ENCODE assay signal across 8 cellular contexts in the genomic region with DNA sequence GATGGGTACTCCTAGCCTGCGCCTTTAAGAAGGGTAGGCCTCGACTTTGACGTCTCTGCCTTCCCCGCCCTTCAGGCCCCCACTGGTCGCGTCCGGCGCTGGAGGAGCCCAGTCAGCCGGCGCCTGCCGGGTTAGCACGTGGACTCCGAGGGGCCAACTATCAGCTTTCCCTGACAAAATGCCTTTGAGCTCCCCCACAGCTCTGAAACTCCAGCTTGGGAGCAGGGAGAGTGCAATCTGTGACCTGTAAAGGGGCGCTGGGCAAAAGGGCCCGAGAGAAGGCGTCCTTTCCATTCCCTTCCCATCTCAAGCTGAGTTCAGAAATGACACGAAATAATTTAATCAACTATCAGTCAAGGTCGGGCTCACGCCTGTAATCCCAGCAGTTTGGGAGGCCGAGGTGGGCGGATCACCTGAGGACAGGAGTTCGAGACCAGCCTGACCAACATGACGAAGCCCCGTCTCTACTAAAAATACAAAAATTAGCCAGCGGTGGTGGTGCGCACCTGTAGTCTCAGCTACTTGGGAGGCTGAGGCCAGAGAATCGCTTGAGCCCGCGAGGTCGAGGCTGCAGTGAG. TPM values are rescaled to one million over a fixed set of nuclear protein-coding genes. Genes with fewer than 3 reads are reported as not detected.
DNase-seq lines count a peak whose midpoint lies in the region; ATAC-seq and TF ChIP-seq lines count a peak whose summit lies in the region.

No MANE protein-coding gene starts in this region.

- peak overlapping the region; percentile 45 for H3K4me3 ChIP-seq in CD4-positive, CD25-positive, alpha-beta regulatory T cell (ENCODE audit: low read depth, low read length)
- H3K4me3 ChIP-seq in IMR-90 (ENCODE audit: insufficient read depth, low read depth, low read length) = no peak overlapping the region; the same call in 1 of the 2 replicates
- peak overlapping the region; percentile 2 for H3K4me3 ChIP-seq in OCI-LY1 (ENCODE audit: low read depth, low read length, poor library complexity, severe bottlenecking)
- no peak overlapping the region for H3K4me3 ChIP-seq in mucosa of stomach (ENCODE audit: low read length)

- H3K9me2 ChIP-seq in OCI-LY1 (ENCODE audit: low read depth, low read length) = no peaks in the 10 kb centered on the region

- H3K4me3 Mint-ChIP-seq in CD4-positive, CD25-positive, alpha-beta regulatory T cell = peak overlapping the region; percentile 71 to 90 (median 78)

- TF ChIP-seq CTCF in GM20000 (IDR thresholded peaks at IDR 0.05; ENCODE audit: extremely low read depth, missing control alignments) (no peak), IMR-90 (conservative IDR thresholded peaks at IDR 0.05; ENCODE audit: low read depth, low read length) (no peak), OCI-LY1 (IDR thresholded peaks at IDR 0.05; ENCODE audit: low read length) (no peak)

- TF ChIP-seq RAD21 in IMR-90 (IDR thresholded peaks at IDR 0.05; ENCODE audit: low read length) = no peak

- DNase-seq in CD4-positive, CD25-positive, alpha-beta regulatory T cell = peak; percentile 90 to 97 (median 94)
- peak; percentile 93 for DNase-seq in GM20000 (ENCODE audit: low spot score)
- DNase-seq in IMR-90 = peak; percentile 97
- peak; percentile 94 for DNase-seq in activated CD8-positive, alpha-beta memory T cell treated with anti-CD3 and anti-CD28 coated beads, Interleukin-2, amount 50 U/mL, for 48 hours
- peak; percentile 96 for DNase-seq in epidermal melanocyte (ENCODE audit: insufficient read length, low spot score)
- DNase-seq in stimulated activated CD8-positive, alpha-beta memory T cell treated with anti-CD3 and anti-CD28 coated beads, Interleukin-4, amount 100 ng/mL, for 4 hours (ENCODE audit: low read depth in 2 of 2, low spot score in 1 of 2) = peak; percentile 86 to 93

- peak overlapping the region; percentile 22 for H2BK5ac ChIP-seq in IMR-90 (ENCODE audit: low read depth, low read length, poor library complexity, severe bottlenecking)

- H3F3A ChIP-seq in OCI-LY1 (ENCODE audit: insufficient read depth, low read length) = no peaks in the 10 kb centered on the region; the same call in 1 of the 2 replicates

- TF ChIP-seq POLR2A in IMR-90 (IDR thresholded peaks at IDR 0.05; ENCODE audit: low read depth, low read length) = no peak

- H3K23ac ChIP-seq in IMR-90 (ENCODE audit: low read depth, low read length) = no peak overlapping the region

- peaks cover 7 to 46% (median 17%) of the 10 kb centered on the region in 4 donors for H3K4me1 Mint-ChIP-seq in CD4-positive, CD25-positive, alpha-beta regulatory T cell

- no peaks in the 10 kb centered on the region for H3K36me3 Mint-ChIP-seq in CD4-positive, CD25-positive, alpha-beta regulatory T cell

- in situ Hi-C loops in IMR-90 (cut with MboI; ENCODE audit: low sequenced_read_pairs) = loop anchor here (5.0 kb wide), 1 partner anchor 105 kb away; no protein-coding TSS in a partner anchor

- H4K8ac ChIP-seq in IMR-90 (ENCODE audit: low read depth in 2 of 2, low read length in 2 of 2) = peak overlapping the region; percentile 38 to 80; a peak in 3 of 4 replicates

- peak overlapping the region in 2 of 3 donors; percentile 74 to 96 for H3K27ac Mint-ChIP-seq in CD4-positive, CD25-positive, alpha-beta regulatory T cell

- H2AFZ ChIP-seq in IMR-90 (replicated peaks; ENCODE audit: low read length, poor library complexity) (peak overlapping the region; percentile 87), OCI-LY1 (ENCODE audit: low read length) (no peak overlapping the region)

- CTCF ChIA-PET in IMR-90 (lab: Yijun Ruan, JAX) = interaction anchor here (1.2 kb wide), 1 partner anchor 19 kb away, joined by 3 read pairs; no protein-coding TSS in a partner anchor

- no peak overlapping the region for H3K18ac ChIP-seq in IMR-90 (ENCODE audit: low read depth, low read length)

- POLR2A ChIA-PET in IMR-90 (lab: Charles Lee; ENCODE audit: unreplicated experiment) = interaction anchor here (0.6 to 1.0 kb wide), 4 partner anchors 10 to 114 kb away, joined by 3 to 11 read pairs (median 3); no protein-coding TSS in a partner anchor

- ATAC-seq in CD4-positive, CD25-positive, alpha-beta regulatory T cell (ENCODE audit: low read depth in 2 of 2) = peak; percentile 83 to 84
- ATAC-seq in IMR-90 (ENCODE audit: low read depth) = peak; percentile 70

- peaks cover 11% of the 10 kb centered on the region for H3K9me1 ChIP-seq in IMR-90 (ENCODE audit: insufficient read depth, low read length)

- no peaks in the 10 kb centered on the region for H3K9me3 Mint-ChIP-seq in CD4-positive, CD25-positive, alpha-beta regulatory T cell

- H3K4me1 ChIP-seq in CD4-positive, CD25-positive, alpha-beta regulatory T cell (ENCODE audit: control insufficient read depth, insufficient read depth, low read length, poor library complexity, severe bottlenecking) = peaks cover 22% of the 10 kb centered on the region
- H3K4me1 ChIP-seq in IMR-90 (ENCODE audit: control insufficient read depth, insufficient read depth, low read length) (peaks cover 9% of the 10 kb centered on the region), OCI-LY1 (ENCODE audit: insufficient read depth, low read length, severe bottlenecking) (peaks cover 26% of the 10 kb centered on the region), mucosa of stomach (ENCODE audit: control insufficient read depth, insufficient read depth, low read length) (peaks cover 17% of the 10 kb centered on the region)

- no peak overlapping the region for H3K14ac ChIP-seq in IMR-90 (replicated peaks; ENCODE audit: low read depth, low read length)

- H4K91ac ChIP-seq in IMR-90 (ENCODE audit: insufficient read depth, low read depth, low read length) = no peak overlapping the region

- peak overlapping the region; percentile 93 for H3K27ac ChIP-seq in CD4-positive, CD25-positive, alpha-beta regulatory T cell (ENCODE audit: insufficient read depth, low read length, poor library complexity, severe bottlenecking)
- H3K27ac ChIP-seq in IMR-90 (ENCODE audit: insufficient read depth, low read length) = 0 out of 2 replicates have a peak overlapping the region, but pooled peaks have one; percentile 7
- peak overlapping the region; percentile 9 for H3K27ac ChIP-seq in OCI-LY1 (ENCODE audit: low read depth, low read length, poor library complexity, severe bottlenecking)

- peak overlapping the region; percentile 39 for H3K4ac ChIP-seq in IMR-90 (ENCODE audit: low read depth, low read length)

- no peaks in the 10 kb centered on the region for H3K9me3 ChIP-seq in CD4-positive, CD25-positive, alpha-beta regulatory T cell (ENCODE audit: control insufficient read depth in 2 of 2, low read length in 2 of 2)
- H3K9me3 ChIP-seq in IMR-90 (ENCODE audit: control insufficient read depth, insufficient read depth, low read length) (no peaks in the 10 kb centered on the region), OCI-LY1 (ENCODE audit: low read length) (no peaks in the 10 kb centered on the region), mucosa of stomach (ENCODE audit: control insufficient read depth, low read length) (no peaks in the 10 kb centered on the region)

- intact Hi-C loops in IMR-90 (cut with micrococcal nuclease) = loop anchor here (5.0 kb wide), 1 partner anchor 125 kb away; no protein-coding TSS in a partner anchor

- peaks cover 10% of the 10 kb centered on the region for H3K27me3 Mint-ChIP-seq in CD4-positive, CD25-positive, alpha-beta regulatory T cell

- peak overlapping the region; percentile 88 for H4K5ac ChIP-seq in IMR-90 (ENCODE audit: low read depth, low read length)

- no peak overlapping the region for H2BK120ac ChIP-seq in IMR-90 (ENCODE audit: low read depth, low read length)

- H2BK20ac ChIP-seq in IMR-90 (ENCODE audit: low read depth, low read length) = no peak overlapping the region

- H2AK5ac ChIP-seq in IMR-90 (ENCODE audit: low read depth, low read length) = no peak overlapping the region

- no peak overlapping the region for H2BK15ac ChIP-seq in IMR-90 (ENCODE audit: low read depth, low read length)

- dilution Hi-C loops in IMR-90 (cut with HindIII; ENCODE audit: low sequenced_read_pairs, unreplicated experiment) = no loop called here

- BruUV-seq in IMR-90 (replicated peaks; lab: Mats Ljungman, UMichigan) = no TSS peak

- H3K79me1 ChIP-seq in IMR-90 (ENCODE audit: low read depth in 1 of 2, low read length in 2 of 2) = peaks cover 5 to 19% of the 10 kb centered on the region in 2 experiments; a peak in 3 of 4 replicates

- H3K56ac ChIP-seq in IMR-90 (ENCODE audit: extremely low read depth, insufficient read depth, low read length) = no peak overlapping the region

- WGBS in IMR-90 (ENCODE audit: extremely low coverage in 2 of 2, insufficient read length in 1 of 2), 2 experiments = 0% methylated on average over 1 of the region's 30 CpGs; no CpG with 5 or more reads in 1 of the 2 experiments

- H4K20me1 ChIP-seq in IMR-90 (ENCODE audit: insufficient read depth, low read length) (peaks cover 7% of the 10 kb centered on the region), OCI-LY1 (ENCODE audit: insufficient read depth, low read length) (no peaks in the 10 kb centered on the region)

- H3K79me2 ChIP-seq in OCI-LY1 (ENCODE audit: insufficient read depth, low read length) = no peaks in the 10 kb centered on the region

- H3K9ac ChIP-seq in IMR-90 (ENCODE audit: low read depth, low read length) (peak overlapping the region; percentile 30; the same call in 1 of the 2 replicates), OCI-LY1 (ENCODE audit: low read length) (no peak overlapping the region), mucosa of stomach (ENCODE audit: low read length) (peak overlapping the region; percentile 28)

- no peaks in the 10 kb centered on the region for H3K36me3 ChIP-seq in CD4-positive, CD25-positive, alpha-beta regulatory T cell (ENCODE audit: control insufficient read depth, insufficient read depth, low read length)
- H3K36me3 ChIP-seq in IMR-90 (ENCODE audit: control insufficient read depth, insufficient read depth, low read length) (peaks cover 3% of the 10 kb centered on the region; the same call in 1 of the 2 replicates), OCI-LY1 (ENCODE audit: insufficient read depth, low read length) (peaks cover 5% of the 10 kb centered on the region; the same call in 1 of the 2 replicates), mucosa of stomach (ENCODE audit: control insufficient read depth, insufficient read depth, low read length) (no peaks in the 10 kb centered on the region)

- peak overlapping the region; percentile 56 for H2AK9ac ChIP-seq in IMR-90 (replicated peaks; ENCODE audit: low read depth, low read length, poor library complexity)

- no peaks in the 10 kb centered on the region for H3K27me3 ChIP-seq in CD4-positive, CD25-positive, alpha-beta regulatory T cell (ENCODE audit: control insufficient read depth, insufficient read depth, low read length)
- H3K27me3 ChIP-seq in IMR-90 (ENCODE audit: control insufficient read depth, insufficient read depth, low read length) = no peaks in the 10 kb centered on the region
- H3K27me3 ChIP-seq in OCI-LY1 (ENCODE audit: insufficient read depth, low read length) = no peaks in the 10 kb centered on the region
- H3K27me3 ChIP-seq in mucosa of stomach (ENCODE audit: control insufficient read depth, insufficient read depth, low read length) = no peaks in the 10 kb centered on the region

- H3K4me2 ChIP-seq in IMR-90 (ENCODE audit: low read depth, low read length) (peak overlapping the region; percentile 72), OCI-LY1 (ENCODE audit: low read length) (peak overlapping the region; percentile 42)

RNA-seq across cellular contexts. Expression of gene SLC25A39, which starts 2.3 kb away (rescaled TPM):
- 64.7 TPM for total RNA-seq in CD4-positive, CD25-positive, alpha-beta regulatory T cell
- 100 to 1,000 TPM in 1 of 4 donors, 10 to 100 TPM in 3; 93.8 to 112 (median 98.4) TPM for polyA plus RNA-seq in CD4-positive, CD25-positive, alpha-beta regulatory T cell
- total RNA-seq in IMR-90 (2012; rRNA removed) = 49.1 and 49.2 TPM in 2 replicates
- 99.7 and 119 TPM in 2 replicates for polyA plus RNA-seq in IMR-90 (2012; rRNA removed)
- polyA plus RNA-seq in IMR-90 (2012; cell fraction: cytosol; rRNA removed) = 126 and 127 TPM in 2 replicates
- 142 and 367 TPM in 2 replicates for polyA plus RNA-seq in IMR-90 (2012; cell fraction: nucleus; rRNA removed; ENCODE audit: low replicate concordance)

RNA-seq across cellular contexts. Expression of gene GRN, which starts 18.1 kb away (rescaled TPM):
- total RNA-seq in CD4-positive, CD25-positive, alpha-beta regulatory T cell = 24.3 TPM
- 10 to 100 TPM; 29.1 to 39.4 (median 33.7) TPM for polyA plus RNA-seq in CD4-positive, CD25-positive, alpha-beta regulatory T cell
- total RNA-seq in IMR-90 (2012; rRNA removed) = 38.9 and 39.2 TPM in 2 replicates
- 494 and 588 TPM in 2 replicates for polyA plus RNA-seq in IMR-90 (2012; rRNA removed)
- 401 and 565 TPM in 2 replicates for polyA plus RNA-seq in IMR-90 (2012; cell fraction: cytosol; rRNA removed)
- 146 and 360 TPM in 2 replicates for polyA plus RNA-seq in IMR-90 (2012; cell fraction: nucleus; rRNA removed; ENCODE audit: low replicate concordance)

RNA-seq across cellular contexts. Expression of gene RUNDC3A, which starts 18.6 kb away (rescaled TPM):
- 0.27 TPM for total RNA-seq in CD4-positive, CD25-positive, alpha-beta regulatory T cell
- polyA plus RNA-seq in CD4-positive, CD25-positive, alpha-beta regulatory T cell = under 1 TPM in 1 of 4 donors, not detected in 3; 0.96 TPM
- total RNA-seq in IMR-90 (2012; rRNA removed) = under 0.01 TPM in 2 replicates
- 0.07 and 0.34 TPM in 2 replicates for polyA plus RNA-seq in IMR-90 (2012; rRNA removed)
- 0.16 and 0.18 TPM in 2 replicates for polyA plus RNA-seq in IMR-90 (2012; cell fraction: cytosol; rRNA removed)
- polyA plus RNA-seq in IMR-90 (2012; cell fraction: nucleus; rRNA removed; ENCODE audit: low replicate concordance) = 0.51 and 0.57 TPM in 2 replicates

RNA-seq across cellular contexts. Expression of gene FAM171A2, which starts 36.7 kb away (rescaled TPM):
- total RNA-seq in CD4-positive, CD25-positive, alpha-beta regulatory T cell = 0.25 TPM
- under 1 TPM in 2 of 4 donors, not detected in 2; 0.07 to 0.09 TPM for polyA plus RNA-seq in CD4-positive, CD25-positive, alpha-beta regulatory T cell
- 3.1 and 3.2 TPM in 2 replicates for total RNA-seq in IMR-90 (2012; rRNA removed)
- polyA plus RNA-seq in IMR-90 (2012; rRNA removed) = 5.9 and 8.1 TPM in 2 replicates
- polyA plus RNA-seq in IMR-90 (2012; cell fraction: cytosol; rRNA removed) = 3.5 and 12.3 TPM in 2 replicates
- polyA plus RNA-seq in IMR-90 (2012; cell fraction: nucleus; rRNA removed; ENCODE audit: low replicate concordance) = 3.7 and 9.3 TPM in 2 replicates

RNA-seq across cellular contexts. Expression of gene SLC4A1, which starts 59.0 kb away (rescaled TPM):
- total RNA-seq in CD4-positive, CD25-positive, alpha-beta regulatory T cell = not detected
- not detected for polyA plus RNA-seq in CD4-positive, CD25-positive, alpha-beta regulatory T cell
- total RNA-seq in IMR-90 (2012; rRNA removed) = not detected in 2 replicates
- not detected in 2 replicates for polyA plus RNA-seq in IMR-90 (2012; rRNA removed)
- polyA plus RNA-seq in IMR-90 (2012; cell fraction: cytosol; rRNA removed) = not detected in 2 replicates
- polyA plus RNA-seq in IMR-90 (2012; cell fraction: nucleus; rRNA removed; ENCODE audit: low replicate concordance) = 0.01 TPM in 1 of 2 replicates, not detected in the other

Comparison
In these comparisons a context has a peak if more than half of its experiments do, and no peak if none do; other contexts are left out.
1. H3K27ac ChIP-seq: peak in every context shown above with its lines; median percentile 93 in CD4-positive, CD25-positive, alpha-beta regulatory T cell; 9 in OCI-LY1; 7 in IMR-90.
2. H3K4me3 ChIP-seq: peak in CD4-positive, CD25-positive, alpha-beta regulatory T cell (single experiment) and OCI-LY1 (single experiment); none in IMR-90 (single experiment) and mucosa of stomach (single experiment).
3. Peak in every context shown above with its lines, with median percentiles within 50 percentile points of each other: DNase-seq.